ENCODE assay signal across 1 cellular context in genomic region chr20:34683667-34684066, GRCh38.
TF ChIP-seq lines count a peak whose summit lies in the region.

No MANE protein-coding gene starts in this region.

TF ChIP-seq in HepG2, 621 proteins besides CTCF, POLR2A, EP300 and RAD21:
- no peak for TF ChIP-seq THAP7 (CRISPR knock-in tag; IDR thresholded peaks at IDR 0.05)
- 0 out of 2 replicates have a peak, but pooled peaks have one; percentile 30 for TF ChIP-seq ZNF746 (CRISPR knock-in tag; IDR thresholded peaks at IDR 0.05)
- TF ChIP-seq ZNF770 (CRISPR knock-in tag; IDR thresholded peaks at IDR 0.05): peak; percentile 94
- TF ChIP-seq ZNF543 (CRISPR knock-in tag; IDR thresholded peaks at IDR 0.05): no peak
- TF ChIP-seq HNF1A (IDR thresholded peaks at IDR 0.05; ENCODE audit: low read depth): no peak
- no peak for TF ChIP-seq HNF1A (CRISPR knock-in tag; IDR thresholded peaks at IDR 0.05; ENCODE audit: borderline replicate concordance)
- no peak for TF ChIP-seq ATM (IDR thresholded peaks at IDR 0.05; ENCODE audit: borderline replicate concordance)
- no peak for TF ChIP-seq ZSCAN25 (CRISPR knock-in tag; IDR thresholded peaks at IDR 0.05)
- TF ChIP-seq ZZZ3 (CRISPR knock-in tag; IDR thresholded peaks at IDR 0.05; ENCODE audit: borderline replicate concordance): no peak
- 0 out of 2 replicates have a peak, but pooled peaks have one; percentile 16 for TF ChIP-seq ZNF460 (CRISPR knock-in tag; IDR thresholded peaks at IDR 0.05; ENCODE audit: borderline replicate concordance)
- no peak for TF ChIP-seq ZBTB7A (CRISPR knock-in tag; IDR thresholded peaks at IDR 0.05)
- TF ChIP-seq TFDP1 (CRISPR knock-in tag; IDR thresholded peaks at IDR 0.05; ENCODE audit: borderline replicate concordance): no peak
